19 cellular contexts compared by ENCODE assay signal in the genomic region with DNA sequence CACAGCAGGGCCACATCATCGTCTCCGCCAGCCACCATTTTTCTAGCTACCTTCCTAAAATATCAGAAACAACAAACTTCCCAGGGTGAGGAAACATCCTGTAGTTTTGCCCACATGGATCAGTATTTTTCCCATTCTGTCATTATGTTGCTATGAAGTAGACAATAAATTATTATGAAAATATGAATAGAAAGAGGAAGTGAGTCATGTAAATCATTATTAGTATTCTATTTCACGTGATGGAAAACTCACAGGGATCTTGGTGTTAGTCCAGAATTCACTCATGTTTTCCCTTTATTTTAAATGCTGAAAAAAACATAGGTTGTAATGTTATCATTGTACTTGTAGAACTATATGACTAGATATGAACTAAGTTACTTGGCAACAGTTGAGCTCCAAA.
"Had no signal": no experiment of that assay in that cellular context is flagged by ENCODE, and none has a peak within 500 bp of the region (broad histone marks: within the 10 kb centered on the region; RNA-seq: fewer than 3 reads in every experiment).

No MANE protein-coding gene starts in this region.

- H3K9me3 Mint-ChIP-seq: activated B cell treated with CpG ODN at 0.5 μM for 24 hours; activated CD4-positive, alpha-beta T cell treated with anti-CD3 and anti-CD28 coated beads, Interleukin-2, amount 10 ng/mL, durations not matched to agents 7 days and 5 days; activated naive CD8-positive, alpha-beta T cell treated with anti-CD3 and anti-CD28 coated beads, Interleukin-2, amount 10 ng/mL, durations not matched to agents 7 days and 5 days; activated T-helper 1 cell treated with anti-CD3 and anti-CD28 coated beads, Interleukin-12 subunit alpha, Interleukin-12 subunit beta, Interleukin-2, Interleukin-4 antibody, amounts not matched to agents 30 ng/mL and 10 ng/mL and 1 ng/mL, durations not matched to agents 14 hours and 24 hours and 36 hours; dendritic cell treated with granulocyte-macrophage colony-stimulating factor and Interleukin-4, amounts not matched to agents 40 ng/mL and 50 ng/mL, for 4 days; neural progenitor cell; stimulated activated naive CD8-positive, alpha-beta T cell treated with anti-CD3 and anti-CD28 coated beads, Interleukin-15, Interleukin-2, amounts not matched to agents 100 ng/mL and 50 ng/mL, for 24 hours; type B pancreatic cell had no signal

- H3K4me1 ChIP-seq: lower lobe of right lung, neural progenitor cell, psoas muscle, right lobe of liver, suprapubic skin had no signal

- ATAC-seq: lower lobe of right lung, psoas muscle, right lobe of liver had no signal

- H3K4me3 Mint-ChIP-seq: activated B cell treated with CpG ODN at 0.5 μM for 24 hours; activated CD4-positive, alpha-beta T cell treated with anti-CD3 and anti-CD28 coated beads, Interleukin-2, amount 10 ng/mL, durations not matched to agents 7 days and 5 days; activated naive CD8-positive, alpha-beta T cell treated with anti-CD3 and anti-CD28 coated beads, Interleukin-2, amount 10 ng/mL, durations not matched to agents 7 days and 5 days; activated T-helper 1 cell treated with anti-CD3 and anti-CD28 coated beads, Interleukin-12 subunit alpha, Interleukin-12 subunit beta, Interleukin-2, Interleukin-4 antibody, amounts not matched to agents 30 ng/mL and 10 ng/mL and 1 ng/mL, durations not matched to agents 14 hours and 24 hours and 36 hours; dendritic cell treated with granulocyte-macrophage colony-stimulating factor and Interleukin-4, amounts not matched to agents 40 ng/mL and 50 ng/mL, for 4 days; endodermal cell; neural progenitor cell; stimulated activated naive CD8-positive, alpha-beta T cell treated with anti-CD3 and anti-CD28 coated beads, Interleukin-15, Interleukin-2, amounts not matched to agents 100 ng/mL and 50 ng/mL, for 24 hours; type B pancreatic cell had no signal

- H3K4me3 ChIP-seq: lower lobe of right lung, neural progenitor cell, psoas muscle, right lobe of liver, smooth muscle cell, suprapubic skin had no signal

- DNase-seq: activated B cell treated with CpG ODN at 0.5 μM for 24 hours; activated CD4-positive, alpha-beta T cell treated with anti-CD3 and anti-CD28 coated beads, Interleukin-2, amount 10 ng/mL, durations not matched to agents 7 days and 5 days; activated naive CD8-positive, alpha-beta T cell treated with anti-CD3 and anti-CD28 coated beads, Interleukin-2, amount 10 ng/mL, durations not matched to agents 7 days and 5 days; brain microvascular endothelial cell; cerebellar nuclear complex; endodermal cell; head of caudate nucleus; lower lobe of right lung; midbrain; psoas muscle; right lobe of liver; T-helper 2 cell had no signal

- H3K4me1 Mint-ChIP-seq: activated B cell treated with CpG ODN at 0.5 μM for 24 hours; activated CD4-positive, alpha-beta T cell treated with anti-CD3 and anti-CD28 coated beads, Interleukin-2, amount 10 ng/mL, durations not matched to agents 7 days and 5 days; activated naive CD8-positive, alpha-beta T cell treated with anti-CD3 and anti-CD28 coated beads, Interleukin-2, amount 10 ng/mL, durations not matched to agents 7 days and 5 days; endodermal cell had no signal

- H3K4me2 ChIP-seq: neural progenitor cell, smooth muscle cell had no signal

- H3K27me3 ChIP-seq: brain microvascular endothelial cell, neural progenitor cell, right lobe of liver, suprapubic skin had no signal

- H3K27ac ChIP-seq: brain microvascular endothelial cell, lower lobe of right lung, neural progenitor cell, psoas muscle, right lobe of liver, suprapubic skin had no signal

- H3K27me3 Mint-ChIP-seq: activated B cell treated with CpG ODN at 0.5 μM for 24 hours; activated CD4-positive, alpha-beta T cell treated with anti-CD3 and anti-CD28 coated beads, Interleukin-2, amount 10 ng/mL, durations not matched to agents 7 days and 5 days; activated naive CD8-positive, alpha-beta T cell treated with anti-CD3 and anti-CD28 coated beads, Interleukin-2, amount 10 ng/mL, durations not matched to agents 7 days and 5 days; dendritic cell treated with granulocyte-macrophage colony-stimulating factor and Interleukin-4, amounts not matched to agents 40 ng/mL and 50 ng/mL, for 4 days; stimulated activated naive CD8-positive, alpha-beta T cell treated with anti-CD3 and anti-CD28 coated beads, Interleukin-15, Interleukin-2, amounts not matched to agents 100 ng/mL and 50 ng/mL, for 24 hours; type B pancreatic cell had no signal

- H3K36me3 Mint-ChIP-seq: activated naive CD8-positive, alpha-beta T cell treated with anti-CD3 and anti-CD28 coated beads, Interleukin-2, amount 10 ng/mL, durations not matched to agents 7 days and 5 days; neural progenitor cell had no signal

- H2AFZ ChIP-seq: neural progenitor cell had no signal

- H3K27ac Mint-ChIP-seq: activated B cell treated with CpG ODN at 0.5 μM for 24 hours; activated CD4-positive, alpha-beta T cell treated with anti-CD3 and anti-CD28 coated beads, Interleukin-2, amount 10 ng/mL, durations not matched to agents 7 days and 5 days; activated naive CD8-positive, alpha-beta T cell treated with anti-CD3 and anti-CD28 coated beads, Interleukin-2, amount 10 ng/mL, durations not matched to agents 7 days and 5 days; activated T-helper 1 cell treated with anti-CD3 and anti-CD28 coated beads, Interleukin-12 subunit alpha, Interleukin-12 subunit beta, Interleukin-2, Interleukin-4 antibody, amounts not matched to agents 30 ng/mL and 10 ng/mL and 1 ng/mL, durations not matched to agents 14 hours and 24 hours and 36 hours; dendritic cell treated with granulocyte-macrophage colony-stimulating factor and Interleukin-4, amounts not matched to agents 40 ng/mL and 50 ng/mL, for 4 days; endodermal cell; neural progenitor cell; stimulated activated naive CD8-positive, alpha-beta T cell treated with anti-CD3 and anti-CD28 coated beads, Interleukin-15, Interleukin-2, amounts not matched to agents 100 ng/mL and 50 ng/mL, for 24 hours; type B pancreatic cell had no signal

- H3K36me3 ChIP-seq: brain microvascular endothelial cell, lower lobe of right lung, neural progenitor cell, right lobe of liver, suprapubic skin had no signal
